ENCODE assay signal across 14 cellular contexts in the genomic region with DNA sequence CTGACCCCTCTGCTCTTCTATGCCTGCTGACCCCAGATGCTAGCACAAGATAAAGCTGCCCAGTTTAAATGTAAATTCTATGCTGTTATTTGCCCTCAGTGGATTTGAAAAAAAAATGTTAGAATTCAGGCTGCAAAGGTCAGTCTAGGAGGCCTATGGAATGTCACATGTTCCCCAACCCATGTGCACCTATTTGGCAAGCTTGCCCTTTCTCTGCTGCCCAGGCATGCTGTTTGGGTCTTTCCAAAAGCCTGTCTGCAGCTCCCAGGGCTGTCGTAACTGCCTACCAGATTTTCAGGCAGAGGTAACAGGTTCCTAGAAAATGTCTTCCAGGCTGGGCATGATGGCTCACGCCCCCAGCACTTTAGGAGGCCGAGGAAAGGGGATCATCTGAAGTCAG.
DNase-seq lines count a peak whose midpoint lies in the region; TF ChIP-seq lines count a peak whose summit lies in the region.
"Had no signal": no experiment of that assay in that cellular context is flagged by ENCODE, and none has a peak within 500 bp of the region (broad histone marks: within the 10 kb centered on the region; RNA-seq: fewer than 3 reads in every experiment).

No MANE protein-coding gene starts in this region.

- H2AFZ ChIP-seq in neuron (ENCODE audit: low read depth, low read length) = peak overlapping the region; percentile 36

- H3K27ac ChIP-seq in liver (ENCODE audit: low read depth in 1 of 2, low read length in 2 of 2) = peak overlapping the region in 1 of 2 donors; percentile 42

- H3K4me1 Mint-ChIP-seq in brain = peaks cover 8% of the 10 kb centered on the region

- TF ChIP-seq CTCF in brain (conservative IDR thresholded peaks at IDR 0.05) = no peak
- TF ChIP-seq CTCF in liver (IDR thresholded peaks at IDR 0.05; ENCODE audit: low read depth, low read length, missing input control) = no peak
- TF ChIP-seq CTCF in retinal pigment epithelial cell (conservative IDR thresholded peaks at IDR 0.05; ENCODE audit: low read depth, low read length) = no peak
- TF ChIP-seq CTCF in GM10266 (IDR thresholded peaks at IDR 0.05; ENCODE audit: control insufficient read depth, insufficient read depth, low read depth, missing control alignments) = no peak

- H3K27me3 ChIP-seq in liver (ENCODE audit: control insufficient read depth in 4 of 4, insufficient read depth in 4 of 4, low read length in 3 of 4) (no peaks in the 10 kb centered on the region), neuron (ENCODE audit: insufficient read depth, low read length) (no peaks in the 10 kb centered on the region)

- H3K9ac ChIP-seq in liver (ENCODE audit: low read depth in 1 of 2, low read length in 2 of 2) = no peak overlapping the region

- no peak overlapping the region for H3K4me3 ChIP-seq in liver (ENCODE audit: low read depth in 1 of 3, low read length in 3 of 3)
- no peak overlapping the region for H3K4me3 ChIP-seq in neuron (ENCODE audit: low read length)
- no peak overlapping the region for H3K4me3 ChIP-seq in retinal pigment epithelial cell (ENCODE audit: low read length)
- H3K4me3 ChIP-seq: HAP-1 had no signal

- no peaks in the 10 kb centered on the region for H3K36me3 Mint-ChIP-seq in brain

- peaks cover 0 to 5% (median 0%) of the 10 kb centered on the region in 5 experiments for H3K9me3 Mint-ChIP-seq in brain
- H3K9me3 Mint-ChIP-seq: CD4-positive, alpha-beta T cell had no signal

- H3K4me3 Mint-ChIP-seq in brain = no peak overlapping the region
- H3K4me3 Mint-ChIP-seq: B cell; CD4-positive, alpha-beta T cell had no signal

- peak overlapping the region in 3 of 5 experiments; percentile 13 to 50 (median 50) for H3K27ac Mint-ChIP-seq in brain
- H3K27ac Mint-ChIP-seq: B cell; CD4-positive, alpha-beta T cell had no signal

- H3K27me3 Mint-ChIP-seq in brain = no peaks in the 10 kb centered on the region

- H3K9me3 ChIP-seq in liver (ENCODE audit: control insufficient read depth in 4 of 4, low read length in 3 of 4) (no peaks in the 10 kb centered on the region), neuron (ENCODE audit: low read length) (no peaks in the 10 kb centered on the region)
- H3K9me3 ChIP-seq: HAP-1 had no signal

- peak; percentile 14 to 33 for TF ChIP-seq RAD21 in liver (IDR thresholded peaks at IDR 0.05)

- peak; percentile 10 for DNase-seq in retinal pigment epithelial cell (ENCODE audit: low read depth)
- no peak for DNase-seq in NOMO-1 treated with dmso at 0.1 percent for 144 hours (lab: John Stamatoyannopoulos, UW; ENCODE audit: unreplicated experiment)
- no peak for DNase-seq in GM10266 (ENCODE audit: extremely low spot score)
- DNase-seq in GOT3 (lab: John Stamatoyannopoulos, UW) = no peak
- DNase-seq: C1 segment of cervical spinal cord; CD4-positive, alpha-beta T cell; DMS153; DMS79 treated with DMSO at 0.1 percent for 48 hours; EL had no signal

- H3K36me3 ChIP-seq in liver (ENCODE audit: control insufficient read depth in 4 of 4, insufficient read depth in 3 of 4, low read depth in 1 of 4, low read length in 3 of 4) (no peaks in the 10 kb centered on the region), neuron (ENCODE audit: insufficient read depth, low read length) (no peaks in the 10 kb centered on the region)
- H3K36me3 ChIP-seq: HAP-1 had no signal

- WGBS in liver = 70% methylated on average over 3 of the region's 3 CpGs

- H3K4me1 ChIP-seq in liver (ENCODE audit: control insufficient read depth in 4 of 4, insufficient read depth in 4 of 4, low read length in 3 of 4) (peaks cover 0 to 3% (median under 1%) of the 10 kb centered on the region in 4 donors), neuron (ENCODE audit: insufficient read depth, low read length) (peaks cover 6% of the 10 kb centered on the region)
- H3K4me1 ChIP-seq: HAP-1 had no signal

TF ChIP-seq in liver, 16 proteins besides CTCF, POLR2A, EP300 and RAD21:
- TF ChIP-seq SP1 (IDR thresholded peaks at IDR 0.05) (peak; percentile 30), HNF4G (IDR thresholded peaks at IDR 0.05) (no peak), NR2F2 (IDR thresholded peaks at IDR 0.05) (no peak), RXRA (IDR thresholded peaks at IDR 0.05) (peak; percentile 6 to 80), JUND (IDR thresholded peaks at IDR 0.05) (no peak), TAF1 (conservative IDR thresholded peaks at IDR 0.05) (no peak), YY1 (IDR thresholded peaks at IDR 0.05) (peak; percentile 35), HNF4A (conservative IDR thresholded peaks at IDR 0.05) (peak; percentile 26 to 79), FOXA2 (IDR thresholded peaks at IDR 0.05) (no peak), FOXA1 (IDR thresholded peaks at IDR 0.05) (no peak), EGR1 (IDR thresholded peaks at IDR 0.05; ENCODE audit: low read depth in 2 of 2) (no peak), GABPA (IDR thresholded peaks at IDR 0.05 in 1 of 2, conservative IDR thresholded peaks at IDR 0.05 in 1 of 2) (no peak)
- TF ChIP-seq, protein P1, sequence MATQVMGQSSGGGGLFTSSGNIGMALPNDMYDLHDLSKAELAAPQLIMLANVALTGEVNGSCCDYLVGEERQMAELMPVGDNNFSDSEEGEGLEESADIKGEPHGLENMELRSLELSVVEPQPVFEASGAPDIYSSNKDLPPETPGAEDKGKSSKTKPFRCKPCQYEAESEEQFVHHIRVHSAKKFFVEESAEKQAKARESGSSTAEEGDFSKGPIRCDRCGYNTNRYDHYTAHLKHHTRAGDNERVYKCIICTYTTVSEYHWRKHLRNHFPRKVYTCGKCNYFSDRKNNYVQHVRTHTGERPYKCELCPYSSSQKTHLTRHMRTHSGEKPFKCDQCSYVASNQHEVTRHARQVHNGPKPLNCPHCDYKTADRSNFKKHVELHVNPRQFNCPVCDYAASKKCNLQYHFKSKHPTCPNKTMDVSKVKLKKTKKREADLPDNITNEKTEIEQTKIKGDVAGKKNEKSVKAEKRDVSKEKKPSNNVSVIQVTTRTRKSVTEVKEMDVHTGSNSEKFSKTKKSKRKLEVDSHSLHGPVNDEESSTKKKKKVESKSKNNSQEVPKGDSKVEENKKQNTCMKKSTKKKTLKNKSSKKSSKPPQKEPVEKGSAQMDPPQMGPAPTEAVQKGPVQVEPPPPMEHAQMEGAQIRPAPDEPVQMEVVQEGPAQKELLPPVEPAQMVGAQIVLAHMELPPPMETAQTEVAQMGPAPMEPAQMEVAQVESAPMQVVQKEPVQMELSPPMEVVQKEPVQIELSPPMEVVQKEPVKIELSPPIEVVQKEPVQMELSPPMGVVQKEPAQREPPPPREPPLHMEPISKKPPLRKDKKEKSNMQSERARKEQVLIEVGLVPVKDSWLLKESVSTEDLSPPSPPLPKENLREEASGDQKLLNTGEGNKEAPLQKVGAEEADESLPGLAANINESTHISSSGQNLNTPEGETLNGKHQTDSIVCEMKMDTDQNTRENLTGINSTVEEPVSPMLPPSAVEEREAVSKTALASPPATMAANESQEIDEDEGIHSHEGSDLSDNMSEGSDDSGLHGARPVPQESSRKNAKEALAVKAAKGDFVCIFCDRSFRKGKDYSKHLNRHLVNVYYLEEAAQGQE (IDR thresholded peaks at IDR 0.05) = no peak
- TF ChIP-seq, protein P2, sequence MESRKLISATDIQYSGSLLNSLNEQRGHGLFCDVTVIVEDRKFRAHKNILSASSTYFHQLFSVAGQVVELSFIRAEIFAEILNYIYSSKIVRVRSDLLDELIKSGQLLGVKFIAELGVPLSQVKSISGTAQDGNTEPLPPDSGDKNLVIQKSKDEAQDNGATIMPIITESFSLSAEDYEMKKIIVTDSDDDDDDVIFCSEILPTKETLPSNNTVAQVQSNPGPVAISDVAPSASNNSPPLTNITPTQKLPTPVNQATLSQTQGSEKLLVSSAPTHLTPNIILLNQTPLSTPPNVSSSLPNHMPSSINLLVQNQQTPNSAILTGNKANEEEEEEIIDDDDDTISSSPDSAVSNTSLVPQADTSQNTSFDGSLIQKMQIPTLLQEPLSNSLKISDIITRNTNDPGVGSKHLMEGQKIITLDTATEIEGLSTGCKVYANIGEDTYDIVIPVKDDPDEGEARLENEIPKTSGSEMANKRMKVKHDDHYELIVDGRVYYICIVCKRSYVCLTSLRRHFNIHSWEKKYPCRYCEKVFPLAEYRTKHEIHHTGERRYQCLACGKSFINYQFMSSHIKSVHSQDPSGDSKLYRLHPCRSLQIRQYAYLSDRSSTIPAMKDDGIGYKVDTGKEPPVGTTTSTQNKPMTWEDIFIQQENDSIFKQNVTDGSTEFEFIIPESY (IDR thresholded peaks at IDR 0.05) = peak; percentile 28
- TF ChIP-seq, protein P3, sequence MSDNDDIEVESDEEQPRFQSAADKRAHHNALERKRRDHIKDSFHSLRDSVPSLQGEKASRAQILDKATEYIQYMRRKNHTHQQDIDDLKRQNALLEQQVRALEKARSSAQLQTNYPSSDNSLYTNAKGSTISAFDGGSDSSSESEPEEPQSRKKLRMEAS (IDR thresholded peaks at IDR 0.05) = peak; percentile 75
- TF ChIP-seq, protein P4, sequence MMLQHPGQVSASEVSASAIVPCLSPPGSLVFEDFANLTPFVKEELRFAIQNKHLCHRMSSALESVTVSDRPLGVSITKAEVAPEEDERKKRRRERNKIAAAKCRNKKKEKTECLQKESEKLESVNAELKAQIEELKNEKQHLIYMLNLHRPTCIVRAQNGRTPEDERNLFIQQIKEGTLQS (IDR thresholded peaks at IDR 0.05) = no peak
TF ChIP-seq in liver: peak in this region for 6.
